ENCODE assay signal across 18 cellular contexts in genomic region chr9:127346584-127346983, GRCh38. TPM values are rescaled to one million over a fixed set of nuclear protein-coding genes. Genes with fewer than 3 reads are reported as not detected.
DNase-seq lines count a peak whose midpoint lies in the region; ATAC-seq and TF ChIP-seq lines count a peak whose summit lies in the region.
"Had no signal": no experiment of that assay in that cellular context is flagged by ENCODE, and none has a peak within 500 bp of the region (broad histone marks: within the 10 kb centered on the region; RNA-seq: fewer than 3 reads in every experiment).

No MANE protein-coding gene starts in this region.

- intact Hi-C loops in HCT116 (cut with micrococcal nuclease) = no loop called here
- intact Hi-C loops in posterior cingulate gyrus (cut with DNase I) = no loop called here
- intact Hi-C loops in activated T-helper 2 cell treated with anti-CD3 and anti-CD28 coated beads, Interferon-gamma antibody, Interleukin-2, Interleukin-4, amounts not matched to agents 10 μg/mL and 5 μg/mL and 100 μg/mL, durations not matched to agents 14 hours and 24 hours and 36 hours (cut with micrococcal nuclease) = no loop called here

- no peak overlapping the region for H2BK15ac ChIP-seq in mesenchymal stem cell (ENCODE audit: low read depth, poor library complexity, severe bottlenecking)

- TF ChIP-seq POLR2A in HCT116 (IDR thresholded peaks at IDR 0.05; ENCODE audit: borderline replicate concordance, extremely low read depth, insufficient read depth, insufficient read length) = no peak

- H3K27ac ChIP-seq in HCT116 (ENCODE audit: low read depth, low read length) (no peak overlapping the region), WERI-Rb-1 (no peak overlapping the region), mesenchymal stem cell (ENCODE audit: low read length, poor library complexity, severe bottlenecking) (no peak overlapping the region)

- no peak overlapping the region for H3K27ac Mint-ChIP-seq in activated T-helper 2 cell treated with anti-CD3 and anti-CD28 coated beads, Interferon-gamma antibody, Interleukin-2, Interleukin-4, amounts not matched to agents 10 μg/mL and 5 μg/mL and 100 μg/mL, durations not matched to agents 14 hours and 24 hours and 36 hours
- H3K27ac Mint-ChIP-seq: activated naive CD8-positive, alpha-beta T cell treated with anti-CD3 and anti-CD28 coated beads, Interleukin-2, amount 10 ng/mL, durations not matched to agents 7 days and 5 days; CD4-positive, alpha-beta T cell had no signal

- H3K4me3 ChIP-seq in BE2C (ENCODE audit: low read depth, low read length) = no peak overlapping the region
- H3K4me3 ChIP-seq in HCT116 (replicated peaks in 1 of 2; ENCODE audit: low read depth in 1 of 2, low read length in 2 of 2) = no peak overlapping the region
- no peak overlapping the region for H3K4me3 ChIP-seq in WERI-Rb-1 (ENCODE audit: low read depth, low read length)
- H3K4me3 ChIP-seq in mesenchymal stem cell (ENCODE audit: insufficient read depth in 1 of 2, low read depth in 1 of 2, low read length in 2 of 2) = no peak overlapping the region

- H3K9ac ChIP-seq in HCT116 (ENCODE audit: low read length) (no peak overlapping the region), mesenchymal stem cell (ENCODE audit: low read length) (no peak overlapping the region)

- H3K23ac ChIP-seq in mesenchymal stem cell (ENCODE audit: low read length in 2 of 2) = no peak overlapping the region

- H3K9me3 Mint-ChIP-seq in activated T-helper 2 cell treated with anti-CD3 and anti-CD28 coated beads, Interferon-gamma antibody, Interleukin-2, Interleukin-4, amounts not matched to agents 10 μg/mL and 5 μg/mL and 100 μg/mL, durations not matched to agents 14 hours and 24 hours and 36 hours = no peaks in the 10 kb centered on the region
- H3K9me3 Mint-ChIP-seq: activated naive CD8-positive, alpha-beta T cell treated with anti-CD3 and anti-CD28 coated beads, Interleukin-2, amount 10 ng/mL, durations not matched to agents 7 days and 5 days; CD4-positive, alpha-beta T cell had no signal

- no peaks in the 10 kb centered on the region for H3K27me3 ChIP-seq in BE2C
- H3K27me3 ChIP-seq in HCT116 (ENCODE audit: insufficient read depth, low read length) = no peaks in the 10 kb centered on the region
- no peaks in the 10 kb centered on the region for H3K27me3 ChIP-seq in WERI-Rb-1 (ENCODE audit: insufficient read depth, low read depth, severe bottlenecking)
- peaks cover 0 to 91% of the 10 kb centered on the region in 2 experiments for H3K27me3 ChIP-seq in mesenchymal stem cell (ENCODE audit: control insufficient read depth in 1 of 2, insufficient read depth in 1 of 2, low read length in 2 of 2)

- RAD21 ChIA-PET in HCT116 (lab: Charles Lee; ENCODE audit: low non-redundant PET in 1 of 2, low total read pairs in 2 of 2, uncharacterized antibody in 2 of 2, unreplicated experiment in 2 of 2) = no interaction called here

- H3K4ac ChIP-seq in mesenchymal stem cell (ENCODE audit: low read depth in 1 of 2, low read length in 2 of 2) = no peak overlapping the region

- peak; percentile 66 for TF ChIP-seq CTCF in BE2C (IDR thresholded peaks at IDR 0.05; ENCODE audit: low read depth, low read length)
- peak in 2 of 3 experiments; percentile 7 to 28; a peak in 1 of 6 replicates for TF ChIP-seq CTCF in HCT116 (IDR thresholded peaks at IDR 0.05 in 2 of 3, conservative IDR thresholded peaks at IDR 0.05 in 1 of 3; ENCODE audit: borderline replicate concordance in 1 of 3, insufficient read depth in 1 of 3, low read depth in 2 of 3, low read length in 2 of 3)
- TF ChIP-seq CTCF in WERI-Rb-1 (IDR thresholded peaks at IDR 0.05; ENCODE audit: low read depth, low read length) = peak; percentile 60

- H3K9me2 ChIP-seq in HCT116 (ENCODE audit: insufficient read depth) = no peaks in the 10 kb centered on the region

- BruUV-seq in HCT116 (replicated peaks; lab: Mats Ljungman, UMichigan) = no TSS peak

- H3K18ac ChIP-seq in mesenchymal stem cell (ENCODE audit: low read depth in 1 of 2, low read length in 2 of 2) = no peak overlapping the region

- peak overlapping the region; percentile 22 for H4K8ac ChIP-seq in mesenchymal stem cell (ENCODE audit: low read length)

- DNase-seq in BE2C = peak; percentile 52
- DNase-seq in HCT116 (ENCODE audit: low read depth, low spot score) = no peak
- no peak for DNase-seq in WERI-Rb-1
- no peak for DNase-seq in mesenchymal stem cell
- no peak for DNase-seq in posterior cingulate gyrus
- DNase-seq in cortex of kidney (lab: John Stamatoyannopoulos, UW) = no peak
- DNase-seq in NCI-H128 (lab: John Stamatoyannopoulos, UW; ENCODE audit: unreplicated experiment) = no peak
- no peak for DNase-seq in activated T-helper 2 cell treated with anti-CD3 and anti-CD28 coated beads, Interferon-gamma antibody, Interleukin-2, Interleukin-4, amounts not matched to agents 10 μg/mL and 5 μg/mL and 100 μg/mL, durations not matched to agents 14 hours and 24 hours and 36 hours (ENCODE audit: low spot score)
- DNase-seq: activated naive CD8-positive, alpha-beta T cell treated with anti-CD3 and anti-CD28 coated beads, Interleukin-2, amount 10 ng/mL, durations not matched to agents 7 days and 5 days; activated T-cell treated with anti-CD3 and anti-CD28 coated beads, Interleukin-2, amount 50 U/mL, for 1 hour; CD4-positive, alpha-beta T cell; GF-D8; hippocampal formation; left colon; NCI-H2227 treated with DMSO at 0.1 percent for 48 hours; OCI-M1; stimulated activated CD4-positive, alpha-beta T cell treated with anti-CD3 and anti-CD28 coated beads, Interleukin-12 subunit alpha, Interleukin-12 subunit beta, amount 100 ng/mL, for 4 hours; SW 1271 had no signal

- CTCF ChIA-PET in HCT116 (lab: Charles Lee) = interaction anchor here (1.0 kb wide), 1 partner anchor 141 kb away, joined by 3 read pairs; no protein-coding TSS in a partner anchor

- H3K4me2 ChIP-seq in HCT116 (ENCODE audit: low read length) (no peak overlapping the region), mesenchymal stem cell (ENCODE audit: low read length, poor library complexity, severe bottlenecking) (no peak overlapping the region)

- H2AFZ ChIP-seq in HCT116 (ENCODE audit: low read depth, low read length, poor library complexity, severe bottlenecking) (no peak overlapping the region), mesenchymal stem cell (ENCODE audit: low read depth, low read length) (no peak overlapping the region)

- H2AK5ac ChIP-seq in mesenchymal stem cell (ENCODE audit: low read length, severe bottlenecking) = no peak overlapping the region

- no peak for ATAC-seq in HCT116
- ATAC-seq: left colon had no signal

- no peak overlapping the region for H2BK5ac ChIP-seq in mesenchymal stem cell (ENCODE audit: low read depth, low read length, poor library complexity, severe bottlenecking)

- no peaks in the 10 kb centered on the region for H3K79me1 ChIP-seq in mesenchymal stem cell (replicated peaks; ENCODE audit: low read length, poor library complexity, severe bottlenecking)

- H2BK12ac ChIP-seq in mesenchymal stem cell (ENCODE audit: low read length in 2 of 2) = no peak overlapping the region

- no peak overlapping the region for H3K4me3 Mint-ChIP-seq in activated T-helper 2 cell treated with anti-CD3 and anti-CD28 coated beads, Interferon-gamma antibody, Interleukin-2, Interleukin-4, amounts not matched to agents 10 μg/mL and 5 μg/mL and 100 μg/mL, durations not matched to agents 14 hours and 24 hours and 36 hours (ENCODE audit: low read depth)
- H3K4me3 Mint-ChIP-seq: activated naive CD8-positive, alpha-beta T cell treated with anti-CD3 and anti-CD28 coated beads, Interleukin-2, amount 10 ng/mL, durations not matched to agents 7 days and 5 days; CD4-positive, alpha-beta T cell had no signal

- no peaks in the 10 kb centered on the region for H4K20me1 ChIP-seq in HCT116 (ENCODE audit: insufficient read depth)

- H3K36me3 ChIP-seq in BE2C (peaks cover 21% of the 10 kb centered on the region), HCT116 (ENCODE audit: control insufficient read depth in 1 of 2, insufficient read depth in 2 of 2, low read length in 2 of 2) (no peaks in the 10 kb centered on the region), WERI-Rb-1 (peaks cover 53% of the 10 kb centered on the region), mesenchymal stem cell (ENCODE audit: control insufficient read depth in 1 of 2, insufficient read depth in 2 of 2, low read depth in 1 of 2, low read length in 2 of 2) (peaks cover 0 to 4% of the 10 kb centered on the region in 2 experiments)

- no peaks in the 10 kb centered on the region for H3K9me3 ChIP-seq in BE2C
- no peaks in the 10 kb centered on the region for H3K9me3 ChIP-seq in HCT116 (ENCODE audit: control insufficient read depth in 1 of 2, insufficient read depth in 1 of 2, low read depth in 1 of 2, low read length in 2 of 2)
- no peaks in the 10 kb centered on the region for H3K9me3 ChIP-seq in WERI-Rb-1 (ENCODE audit: severe bottlenecking)
- no peaks in the 10 kb centered on the region for H3K9me3 ChIP-seq in mesenchymal stem cell (ENCODE audit: control insufficient read depth, low read length)

- 90% methylated on average over 6 of the region's 6 CpGs for WGBS in mesenchymal stem cell

- POLR2A ChIA-PET in HCT116 (lab: Charles Lee) = no interaction called here

- peaks cover 14% of the 10 kb centered on the region for H3K27me3 Mint-ChIP-seq in activated T-helper 2 cell treated with anti-CD3 and anti-CD28 coated beads, Interferon-gamma antibody, Interleukin-2, Interleukin-4, amounts not matched to agents 10 μg/mL and 5 μg/mL and 100 μg/mL, durations not matched to agents 14 hours and 24 hours and 36 hours (ENCODE audit: low read depth)

- no peaks in the 10 kb centered on the region for H3K4me1 Mint-ChIP-seq in activated T-helper 2 cell treated with anti-CD3 and anti-CD28 coated beads, Interferon-gamma antibody, Interleukin-2, Interleukin-4, amounts not matched to agents 10 μg/mL and 5 μg/mL and 100 μg/mL, durations not matched to agents 14 hours and 24 hours and 36 hours (ENCODE audit: low read depth)
- H3K4me1 Mint-ChIP-seq: activated naive CD8-positive, alpha-beta T cell treated with anti-CD3 and anti-CD28 coated beads, Interleukin-2, amount 10 ng/mL, durations not matched to agents 7 days and 5 days had no signal

- peak; percentile 22; the same call in 1 of the 2 replicates for TF ChIP-seq RAD21 in HCT116 (IDR thresholded peaks at IDR 0.05; ENCODE audit: low read depth)

- no peak overlapping the region for H2BK120ac ChIP-seq in mesenchymal stem cell (ENCODE audit: low read depth, low read length)

- H4K91ac ChIP-seq in mesenchymal stem cell (ENCODE audit: low read length) = peak overlapping the region; percentile 20

- peaks cover 18% of the 10 kb centered on the region for H3K4me1 ChIP-seq in BE2C
- H3K4me1 ChIP-seq in HCT116 (ENCODE audit: control insufficient read depth in 1 of 2, insufficient read depth in 2 of 2, low read length in 2 of 2) = no peaks in the 10 kb centered on the region
- H3K4me1 ChIP-seq in mesenchymal stem cell (ENCODE audit: control insufficient read depth, insufficient read depth, low read depth, low read length) = peaks cover 7% of the 10 kb centered on the region

- no peaks in the 10 kb centered on the region for H3K79me2 ChIP-seq in HCT116 (ENCODE audit: insufficient read depth, low read length)

- H3K36me3 Mint-ChIP-seq in activated T-helper 2 cell treated with anti-CD3 and anti-CD28 coated beads, Interferon-gamma antibody, Interleukin-2, Interleukin-4, amounts not matched to agents 10 μg/mL and 5 μg/mL and 100 μg/mL, durations not matched to agents 14 hours and 24 hours and 36 hours (ENCODE audit: low read depth) = no peaks in the 10 kb centered on the region
- H3K36me3 Mint-ChIP-seq: activated naive CD8-positive, alpha-beta T cell treated with anti-CD3 and anti-CD28 coated beads, Interleukin-2, amount 10 ng/mL, durations not matched to agents 7 days and 5 days had no signal

- no peak overlapping the region for H3K14ac ChIP-seq in mesenchymal stem cell (ENCODE audit: low read length in 2 of 2)

RNA-seq across cellular contexts. Expression of gene SLC2A8, which starts 50.4 kb away (rescaled TPM):
- 39.2 TPM for polyA plus RNA-seq in BE2C (2012; ENCODE audit: insufficient read depth, insufficient read length, low read depth)
- 16.8 TPM for total RNA-seq in HCT116 (2021; ENCODE audit: unreplicated experiment)
- 14.7 and 15.3 TPM in 2 replicates for polyA plus RNA-seq in HCT116 (2012)
- 6.3 TPM for polyA plus RNA-seq in mesenchymal stem cell (2013, experiment 1 of 2)
- 6.8 TPM for polyA plus RNA-seq in mesenchymal stem cell (2013, experiment 2 of 2)
- total RNA-seq in activated T-helper 2 cell treated with anti-CD3 and anti-CD28 coated beads, Interferon-gamma antibody, Interleukin-2, Interleukin-4, amounts not matched to agents 10 μg/mL and 5 μg/mL and 100 μg/mL, durations not matched to agents 14 hours and 24 hours and 36 hours = 9.8 and 10.7 TPM in 2 replicates
